ENCODE assay signal across 14 cellular contexts in genomic region chr16:85302018-85302847, GRCh38.
DNase-seq lines count a peak whose midpoint lies in the region; ATAC-seq and TF ChIP-seq lines count a peak whose summit lies in the region.
"Had no signal": no experiment of that assay in that cellular context is flagged by ENCODE, and none has a peak within 500 bp of the region (broad histone marks: within the 10 kb centered on the region; RNA-seq: fewer than 3 reads in every experiment).

No MANE protein-coding gene starts in this region.

- H3K9ac ChIP-seq in mesenchymal stem cell (ENCODE audit: low read length): no peak overlapping the region

- peak overlapping the region; percentile 72 to 89 for H3K4ac ChIP-seq in mesenchymal stem cell (ENCODE audit: low read depth in 1 of 2, low read length in 2 of 2)

- H3K27ac ChIP-seq in AG04450 (ENCODE audit: low read depth, low read length) (peak overlapping the region; percentile 11), mesenchymal stem cell (ENCODE audit: low read length, poor library complexity, severe bottlenecking) (peak overlapping the region; percentile 13)
- H3K27ac ChIP-seq: left ventricle myocardium inferior had no signal

- H3K27me3 Mint-ChIP-seq in activated T-helper 1 cell treated with anti-CD3 and anti-CD28 coated beads, Interleukin-12 subunit alpha, Interleukin-12 subunit beta, Interleukin-2, Interleukin-4 antibody, amounts not matched to agents 30 ng/mL and 10 ng/mL and 1 ng/mL, durations not matched to agents 14 hours and 24 hours and 36 hours (ENCODE audit: insufficient read depth): no peaks in the 10 kb centered on the region

- peak overlapping the region; percentile 66 for H4K8ac ChIP-seq in mesenchymal stem cell (ENCODE audit: low read length)

- peak overlapping the region; percentile 69 to 96 for H2BK12ac ChIP-seq in mesenchymal stem cell (ENCODE audit: low read length in 2 of 2)

- peaks cover 44% of the 10 kb centered on the region for H3K4me1 ChIP-seq in mesenchymal stem cell (ENCODE audit: control insufficient read depth, insufficient read depth, low read depth, low read length)
- peaks cover 17% of the 10 kb centered on the region for H3K4me1 ChIP-seq in BE2C

- peak overlapping the region; percentile 85 for H3K4me3 Mint-ChIP-seq in activated T-helper 1 cell treated with anti-CD3 and anti-CD28 coated beads, Interleukin-12 subunit alpha, Interleukin-12 subunit beta, Interleukin-2, Interleukin-4 antibody, amounts not matched to agents 30 ng/mL and 10 ng/mL and 1 ng/mL, durations not matched to agents 14 hours and 24 hours and 36 hours

- POLR2A ChIA-PET in AG04450 (lab: Yijun Ruan, JAX): interaction anchor here (0.6 kb wide), 1 partner anchor 145 kb away, joined by 3 read pairs; no protein-coding TSS in a partner anchor

- H2BK5ac ChIP-seq in mesenchymal stem cell (ENCODE audit: low read depth, low read length, poor library complexity, severe bottlenecking): no peak overlapping the region

- peaks cover 19% of the 10 kb centered on the region for H3K4me1 Mint-ChIP-seq in activated T-helper 1 cell treated with anti-CD3 and anti-CD28 coated beads, Interleukin-12 subunit alpha, Interleukin-12 subunit beta, Interleukin-2, Interleukin-4 antibody, amounts not matched to agents 30 ng/mL and 10 ng/mL and 1 ng/mL, durations not matched to agents 14 hours and 24 hours and 36 hours (ENCODE audit: low read depth)

- intact Hi-C loops in activated T-helper 1 cell treated with anti-CD3 and anti-CD28 coated beads, Interleukin-12 subunit alpha, Interleukin-12 subunit beta, Interleukin-2, Interleukin-4 antibody, amounts not matched to agents 30 ng/mL and 10 ng/mL and 1 ng/mL, durations not matched to agents 14 hours and 24 hours and 36 hours (cut with micrococcal nuclease): loop anchor here (10.0 kb wide), 1 partner anchor 413 kb away; no protein-coding TSS in a partner anchor

- no peak overlapping the region for H3K4me3 ChIP-seq in AG04450 (ENCODE audit: low read depth, low read length)
- no peak overlapping the region for H3K4me3 ChIP-seq in mesenchymal stem cell (ENCODE audit: insufficient read depth in 1 of 2, low read depth in 1 of 2, low read length in 2 of 2)
- H3K4me3 ChIP-seq in BE2C (ENCODE audit: low read depth, low read length): no peak overlapping the region
- H3K4me3 ChIP-seq: left ventricle myocardium inferior had no signal

- H4K91ac ChIP-seq in mesenchymal stem cell (ENCODE audit: low read length): peak overlapping the region; percentile 44

- H3K18ac ChIP-seq in mesenchymal stem cell (ENCODE audit: low read depth in 1 of 2, low read length in 2 of 2): peak overlapping the region; percentile 78 to 82

- H3K27me3 ChIP-seq in AG04450 (ENCODE audit: control insufficient read depth, insufficient read depth, low read length): no peaks in the 10 kb centered on the region
- H3K27me3 ChIP-seq in mesenchymal stem cell (ENCODE audit: control insufficient read depth in 1 of 2, insufficient read depth in 1 of 2, low read length in 2 of 2): no peaks in the 10 kb centered on the region
- H3K27me3 ChIP-seq in BE2C: no peaks in the 10 kb centered on the region

- peak overlapping the region; percentile 65 for H2BK120ac ChIP-seq in mesenchymal stem cell (ENCODE audit: low read depth, low read length)

- no peak overlapping the region for H3K27ac Mint-ChIP-seq in activated T-helper 1 cell treated with anti-CD3 and anti-CD28 coated beads, Interleukin-12 subunit alpha, Interleukin-12 subunit beta, Interleukin-2, Interleukin-4 antibody, amounts not matched to agents 30 ng/mL and 10 ng/mL and 1 ng/mL, durations not matched to agents 14 hours and 24 hours and 36 hours
- H3K27ac Mint-ChIP-seq in activated naive CD4-positive, alpha-beta T cell treated with anti-CD3 and anti-CD28 coated beads, Interleukin-2, amount 50 U/mL, for 72 hours: no peak overlapping the region

- no peaks in the 10 kb centered on the region for H3K9me3 Mint-ChIP-seq in activated T-helper 1 cell treated with anti-CD3 and anti-CD28 coated beads, Interleukin-12 subunit alpha, Interleukin-12 subunit beta, Interleukin-2, Interleukin-4 antibody, amounts not matched to agents 30 ng/mL and 10 ng/mL and 1 ng/mL, durations not matched to agents 14 hours and 24 hours and 36 hours
- H3K9me3 Mint-ChIP-seq in activated naive CD4-positive, alpha-beta T cell treated with anti-CD3 and anti-CD28 coated beads, Interleukin-2, amount 50 U/mL, for 72 hours: no peaks in the 10 kb centered on the region

- H2BK15ac ChIP-seq in mesenchymal stem cell (ENCODE audit: low read depth, poor library complexity, severe bottlenecking): no peak overlapping the region

- no peak for ATAC-seq in activated naive CD4-positive, alpha-beta T cell treated with anti-CD3 and anti-CD28 coated beads, Interleukin-2, amount 50 U/mL, for 72 hours

- H2AK5ac ChIP-seq in mesenchymal stem cell (ENCODE audit: low read length, severe bottlenecking): peak overlapping the region; percentile 61

- no peaks in the 10 kb centered on the region for H3K36me3 Mint-ChIP-seq in activated T-helper 1 cell treated with anti-CD3 and anti-CD28 coated beads, Interleukin-12 subunit alpha, Interleukin-12 subunit beta, Interleukin-2, Interleukin-4 antibody, amounts not matched to agents 30 ng/mL and 10 ng/mL and 1 ng/mL, durations not matched to agents 14 hours and 24 hours and 36 hours (ENCODE audit: low read depth)
- H3K36me3 Mint-ChIP-seq in activated naive CD4-positive, alpha-beta T cell treated with anti-CD3 and anti-CD28 coated beads, Interleukin-2, amount 50 U/mL, for 72 hours: no peaks in the 10 kb centered on the region

- 13% methylated on average over 23 of the region's 24 CpGs for WGBS in mesenchymal stem cell

- H2AFZ ChIP-seq in mesenchymal stem cell (ENCODE audit: low read depth, low read length): no peak overlapping the region

- H3K14ac ChIP-seq in mesenchymal stem cell (ENCODE audit: low read length in 2 of 2): peak overlapping the region in 1 of 2 experiments; percentile 92

- peak overlapping the region in 1 of 2 experiments; percentile 29 for H3K23ac ChIP-seq in mesenchymal stem cell (ENCODE audit: low read length in 2 of 2)

- CTCF ChIA-PET in AG04450 (lab: Charles Lee): interaction anchor here (0.6 to 1.0 kb wide), 2 partner anchors 18 to 92 kb away, joined by 3 read pairs; no protein-coding TSS in a partner anchor

- TF ChIP-seq CTCF in AG04450 (IDR thresholded peaks at IDR 0.05; ENCODE audit: low read depth, low read length): no peak
- TF ChIP-seq CTCF in BE2C (IDR thresholded peaks at IDR 0.05; ENCODE audit: low read depth, low read length): no peak

- H3K4me2 ChIP-seq in mesenchymal stem cell (ENCODE audit: low read length, poor library complexity, severe bottlenecking): peak overlapping the region; percentile 28

- H3K79me1 ChIP-seq in mesenchymal stem cell (replicated peaks; ENCODE audit: low read length, poor library complexity, severe bottlenecking): peaks cover 24% of the 10 kb centered on the region

- H3K36me3 ChIP-seq in mesenchymal stem cell (ENCODE audit: control insufficient read depth in 1 of 2, insufficient read depth in 2 of 2, low read depth in 1 of 2, low read length in 2 of 2) (peaks cover 0 to 4% of the 10 kb centered on the region in 2 experiments), BE2C (no peaks in the 10 kb centered on the region)
- H3K36me3 ChIP-seq: HAP-1, left ventricle myocardium inferior had no signal

- DNase-seq in AG04450 (ENCODE audit: low read depth, low spot score) (no peak), HT1080 (ENCODE audit: low read depth) (peak; percentile 43), mesenchymal stem cell (peak; percentile 90), BE2C (no peak), GM19238 (ENCODE audit: insufficient read length, low spot score) (no peak), AML-193 (lab: John Stamatoyannopoulos, UW) (no peak)
- DNase-seq in activated T-helper 1 cell treated with anti-CD3 and anti-CD28 coated beads, Interleukin-12 subunit alpha, Interleukin-12 subunit beta, Interleukin-2, Interleukin-4 antibody, amounts not matched to agents 30 ng/mL and 10 ng/mL and 1 ng/mL, durations not matched to agents 14 hours and 24 hours and 36 hours (ENCODE audit: low spot score): no peak
- no peak for DNase-seq in activated naive CD4-positive, alpha-beta T cell treated with anti-CD3 and anti-CD28 coated beads, Interleukin-2, amount 50 U/mL, for 72 hours (ENCODE audit: low spot score in 2 of 2)
- DNase-seq: activated CD4-positive, CD25-positive, alpha-beta regulatory T cell treated with anti-CD3 and anti-CD28 coated beads, Interleukin-2, amount 50 U/mL, for 72 hours; activated gamma-delta T cell; cerebellar nuclear complex; left ventricle myocardium inferior; stimulated activated CD4-positive, alpha-beta T cell treated with anti-CD3 and anti-CD28 coated beads, Interleukin-4, amount 100 ng/mL, for 4 hours had no signal

- no peaks in the 10 kb centered on the region; the same call in 1 of the 2 replicates for H3K9me3 ChIP-seq in AG04450 (ENCODE audit: control insufficient read depth, insufficient read depth, low read length)
- no peaks in the 10 kb centered on the region for H3K9me3 ChIP-seq in mesenchymal stem cell (ENCODE audit: control insufficient read depth, low read length)
- H3K9me3 ChIP-seq in BE2C: no peaks in the 10 kb centered on the region
- H3K9me3 ChIP-seq: HAP-1, left ventricle myocardium inferior had no signal

Comparison
In these comparisons a context has a peak if more than half of its experiments do, and no peak if none do; other contexts are left out.
1. DNase-seq: peak in HT1080 (single experiment) and mesenchymal stem cell (single experiment); none in AG04450 (single experiment), activated T-helper 1 cell treated with anti-CD3 and anti-CD28 coated beads, Interleukin-12 subunit alpha, Interleukin-12 subunit beta, Interleukin-2, Interleukin-4 antibody, amounts not matched to agents 30 ng/mL and 10 ng/mL and 1 ng/mL, durations not matched to agents 14 hours and 24 hours and 36 hours (single experiment), BE2C (single experiment), activated naive CD4-positive, alpha-beta T cell treated with anti-CD3 and anti-CD28 coated beads, Interleukin-2, amount 50 U/mL, for 72 hours (0 of 2), GM19238 (single experiment) and AML-193 (0 of 2).